Comparison of ENCODE assay signal across 8 cellular contexts in genomic region chr12:51025182-51025747, GRCh38. TPM values are rescaled to one million over a fixed set of nuclear protein-coding genes. Genes with fewer than 3 reads are reported as not detected.
A peak's percentile ranks its signal among the peaks of the same experiment; 100 is the strongest.
DNase-seq lines count a peak whose midpoint lies in the region; ATAC-seq and TF ChIP-seq lines count a peak whose summit lies in the region.

No MANE protein-coding gene starts in this region.

- H3K36me3 ChIP-seq in HCT116 (ENCODE audit: control insufficient read depth in 1 of 2, insufficient read depth in 2 of 2, low read length in 2 of 2) (no peaks in the 10 kb centered on the region), RWPE2 (ENCODE audit: low read depth) (peaks cover 6% of the 10 kb centered on the region; the same call in 1 of the 2 replicates), esophagus squamous epithelium (no peaks in the 10 kb centered on the region), gastrocnemius medialis (no peaks in the 10 kb centered on the region)

- TF ChIP-seq CTCF in HCT116 (IDR thresholded peaks at IDR 0.05 in 2 of 3, conservative IDR thresholded peaks at IDR 0.05 in 1 of 3; ENCODE audit: borderline replicate concordance in 1 of 3, insufficient read depth in 1 of 3, low read depth in 2 of 3, low read length in 2 of 3) = no peak
- no peak for TF ChIP-seq CTCF in RWPE2 (IDR thresholded peaks at IDR 0.05; ENCODE audit: poor library complexity, severe bottlenecking)
- TF ChIP-seq CTCF in esophagus squamous epithelium (IDR thresholded peaks at IDR 0.05) = no peak
- no peak for TF ChIP-seq CTCF in gastrocnemius medialis (IDR thresholded peaks at IDR 0.05 in 4 of 5, conservative IDR thresholded peaks at IDR 0.05 in 1 of 5)
- no peak for TF ChIP-seq CTCF in GM10266 (IDR thresholded peaks at IDR 0.05; ENCODE audit: control insufficient read depth, insufficient read depth, low read depth, missing control alignments)

- H3K27ac ChIP-seq in HCT116 (ENCODE audit: low read depth, low read length) (peak overlapping the region; percentile 91), RWPE2 (ENCODE audit: poor library complexity, severe bottlenecking) (peak overlapping the region; percentile 80), esophagus squamous epithelium (peak overlapping the region; percentile 88 to 96 (median 94)), gastrocnemius medialis (peak overlapping the region; percentile 93 to 100 (median 97))

- H2AFZ ChIP-seq in HCT116 (ENCODE audit: low read depth, low read length, poor library complexity, severe bottlenecking) = no peak overlapping the region

- in situ Hi-C loops in gastrocnemius medialis (cut with MboI; ENCODE audit: low sequenced_read_pairs in 4 of 4) = loop anchor here in 1 of 4 donors (10.0 kb wide), 1 partner anchor 100 kb away; a partner anchor contains a TSS

- POLR2A ChIA-PET in HCT116 (lab: Charles Lee) = interaction anchor here (1.2 to 1.6 kb wide), 2 partner anchors 20 to 30 kb away, joined by 3 to 4 read pairs; no protein-coding TSS in a partner anchor

- RAD21 ChIA-PET in HCT116 (lab: Charles Lee; ENCODE audit: low non-redundant PET in 1 of 2, low total read pairs in 2 of 2, uncharacterized antibody in 2 of 2, unreplicated experiment in 2 of 2) = no interaction called here

- 11 to 12% methylated on average over 4 to 5 of the region's 5 CpGs for WGBS in esophagus squamous epithelium, 2 donors

- CTCF ChIA-PET in HCT116 (lab: Charles Lee) = interaction anchor here (1.0 to 2.4 kb wide), 4 partner anchors 12 to 316 kb away, joined by 3 to 12 read pairs (median 5); no protein-coding TSS in a partner anchor

- ATAC-seq in HCT116 = no peak
- ATAC-seq in RWPE2 (ENCODE audit: low read depth) = no peak
- ATAC-seq in gastrocnemius medialis = no peak
- no peak for ATAC-seq in HG02870 (IDR thresholded peaks at IDR 0.05; ENCODE audit: unreplicated experiment)

- H4K20me1 ChIP-seq in HCT116 (ENCODE audit: insufficient read depth) = no peaks in the 10 kb centered on the region

- BruUV-seq in HCT116 (replicated peaks; lab: Mats Ljungman, UMichigan) = no TSS peak

- H3K4me2 ChIP-seq in HCT116 (ENCODE audit: low read length) = peak overlapping the region; percentile 92

- H3K4me3 ChIP-seq in HCT116 (replicated peaks in 1 of 2; ENCODE audit: low read depth in 1 of 2, low read length in 2 of 2) (peak overlapping the region; percentile 76 to 77), RWPE2 (ENCODE audit: severe bottlenecking) (peak overlapping the region; percentile 80), esophagus squamous epithelium (peak overlapping the region; percentile 54 to 83 (median 76)), gastrocnemius medialis (peak overlapping the region; percentile 72 to 97 (median 90))

- H3K9ac ChIP-seq in HCT116 (ENCODE audit: low read length) = peak overlapping the region; percentile 87

- no peaks in the 10 kb centered on the region for H3K9me3 ChIP-seq in HCT116 (ENCODE audit: control insufficient read depth in 1 of 2, insufficient read depth in 1 of 2, low read depth in 1 of 2, low read length in 2 of 2)
- H3K9me3 ChIP-seq in RWPE2 (ENCODE audit: severe bottlenecking) = no peaks in the 10 kb centered on the region
- H3K9me3 ChIP-seq in esophagus squamous epithelium = no peaks in the 10 kb centered on the region
- H3K9me3 ChIP-seq in gastrocnemius medialis = no peaks in the 10 kb centered on the region

- DNase-seq in HCT116 (ENCODE audit: low read depth, low spot score) (no peak), RWPE2 (ENCODE audit: low spot score) (no peak), esophagus squamous epithelium (lab: John Stamatoyannopoulos, UW) (no peak), gastrocnemius medialis (no peak), cerebellum (ENCODE audit: low spot score) (no peak), NCI-H187 (lab: John Stamatoyannopoulos, UW) (no peak), GM10266 (ENCODE audit: extremely low spot score) (no peak)

- intact Hi-C loops in HCT116 (cut with micrococcal nuclease) (no loop called here), esophagus squamous epithelium (cut with DNase I) (no loop called here), gastrocnemius medialis (cut with DNase I; ENCODE audit: low total_unique reads) (loop anchor here (2.0 kb wide), 1 partner anchor 40 kb away; no protein-coding TSS in a partner anchor)

- H3K9me2 ChIP-seq in HCT116 (ENCODE audit: insufficient read depth) = no peaks in the 10 kb centered on the region

- no peak for TF ChIP-seq RAD21 in HCT116 (IDR thresholded peaks at IDR 0.05; ENCODE audit: low read depth)

- peaks cover 54% of the 10 kb centered on the region for H3K79me2 ChIP-seq in HCT116 (ENCODE audit: insufficient read depth, low read length)

- H3K4me1 ChIP-seq in HCT116 (ENCODE audit: control insufficient read depth in 1 of 2, insufficient read depth in 2 of 2, low read length in 2 of 2) (peaks cover 27 to 49% of the 10 kb centered on the region in 2 experiments), RWPE2 (ENCODE audit: insufficient read depth, poor library complexity, severe bottlenecking) (peaks cover 13% of the 10 kb centered on the region), esophagus squamous epithelium (peaks cover 15 to 82% (median 23%) of the 10 kb centered on the region in 3 donors), gastrocnemius medialis (peaks cover 30 to 33% of the 10 kb centered on the region in 2 donors)

- TF ChIP-seq POLR2A in HCT116 (IDR thresholded peaks at IDR 0.05; ENCODE audit: borderline replicate concordance, extremely low read depth, insufficient read depth, insufficient read length) (no peak), esophagus squamous epithelium (IDR thresholded peaks at IDR 0.05) (no peak), gastrocnemius medialis (IDR thresholded peaks at IDR 0.05) (peak in 1 of 2 donors; percentile 3)

- H3K27me3 ChIP-seq in HCT116 (ENCODE audit: insufficient read depth, low read length) (no peaks in the 10 kb centered on the region), RWPE2 (ENCODE audit: insufficient read depth, poor library complexity, severe bottlenecking) (no peaks in the 10 kb centered on the region), esophagus squamous epithelium (peaks cover 0 to 5% (median 0%) of the 10 kb centered on the region in 4 donors), gastrocnemius medialis (no peaks in the 10 kb centered on the region)

TF ChIP-seq in HCT116, 20 proteins besides CTCF, POLR2A, EP300 and RAD21:
- no peak for TF ChIP-seq ZBTB33 (IDR thresholded peaks at IDR 0.05; ENCODE audit: extremely low read depth, insufficient replicate concordance, low read length)
- TF ChIP-seq FOSL1 (IDR thresholded peaks at IDR 0.05; ENCODE audit: low read depth) = no peak
- TF ChIP-seq EGR1 (IDR thresholded peaks at IDR 0.05; ENCODE audit: low read depth) = no peak

RNA-seq across cellular contexts. Expression of gene SLC11A2, which starts 0.9 kb away (rescaled TPM):
- total RNA-seq in HCT116 (2021; ENCODE audit: unreplicated experiment) = 38.7 TPM
- polyA plus RNA-seq in HCT116 (2012) = 23.1 and 23.5 TPM in 2 replicates
- 10 to 100 TPM; 23.6 to 78.9 (median 39.9) TPM for total RNA-seq in esophagus squamous epithelium
- 10 to 100 TPM; 24.0 to 65.4 (median 47.0) TPM for total RNA-seq in gastrocnemius medialis
- total RNA-seq in cerebellum = 71.0 TPM

RNA-seq across cellular contexts. Expression of gene LETMD1, which starts 22.9 kb away (rescaled TPM):
- total RNA-seq in HCT116 (2021; ENCODE audit: unreplicated experiment) (70.8 TPM), esophagus squamous epithelium (10 to 100 TPM; 19.1 to 55.3 (median 35.1) TPM), gastrocnemius medialis (10 to 100 TPM; 22.5 to 42.4 (median 29.8) TPM), cerebellum (64.0 TPM)
- 93.2 and 98.2 TPM in 2 replicates for polyA plus RNA-seq in HCT116 (2012)

RNA-seq across cellular contexts. Expression of gene CSRNP2, which starts 58.1 kb away (rescaled TPM):
- total RNA-seq in HCT116 (2021; ENCODE audit: unreplicated experiment) = 19.0 TPM
- polyA plus RNA-seq in HCT116 (2012) = 9.2 and 12.6 TPM in 2 replicates
- total RNA-seq in esophagus squamous epithelium = 10 to 100 TPM in 2 of 4 donors, 1 to 10 TPM in 2; 7.4 to 14.7 (median 10.4) TPM
- total RNA-seq in gastrocnemius medialis = 10 to 100 TPM; 17.3 to 29.5 (median 22.0) TPM
- 62.9 TPM for total RNA-seq in cerebellum
